In genomic region chr12:56029666-56030293, GRCh38 we compare ENCODE assay signal across 8 cellular contexts. TPM values are rescaled to one million over a fixed set of nuclear protein-coding genes. Genes with fewer than 3 reads are reported as not detected.
DNase-seq lines count a peak whose midpoint lies in the region; ATAC-seq and TF ChIP-seq lines count a peak whose summit lies in the region.

No MANE protein-coding gene starts in this region.

- H3K9me3 Mint-ChIP-seq in endodermal cell, result no peaks in the 10 kb centered on the region
- H3K9me3 Mint-ChIP-seq in naive thymus-derived CD4-positive, alpha-beta T cell, result no peaks in the 10 kb centered on the region

- intact Hi-C loops in naive thymus-derived CD4-positive, alpha-beta T cell (cut with micrococcal nuclease), result loop anchor here (1.0 to 2.0 kb wide), 5 partner anchors 8 to 291 kb away; partner anchors contain the start of genes IKZF4 (in 1 of the 2) and RPS26 (in 1 of the 2)

- no peak overlapping the region for H3K4me3 Mint-ChIP-seq in endodermal cell
- H3K4me3 Mint-ChIP-seq in naive thymus-derived CD4-positive, alpha-beta T cell, result peak overlapping the region in 1 of 10 donors; percentile 1

- no peak for TF ChIP-seq POLR2A in NB4 (IDR thresholded peaks at IDR 0.05; ENCODE audit: extremely low read depth, insufficient read length)

- WGBS in endodermal cell (ENCODE audit: insufficient coverage in 1 of 2, insufficient read length in 1 of 2), 2 experiments, result 82 to 95% methylated on average over 5 to 6 of the region's 6 CpGs

- in situ Hi-C loops in ACHN (cut with HindIII; ENCODE audit: low pct_ligation_motif_present, low pct_unique_long_range_greater_than_20kb, low sequenced_read_pairs), result no loop called here

- H3K27ac ChIP-seq in VCaP (peak overlapping the region; percentile 67), endodermal cell (ENCODE audit: low read depth, low read length) (no peak overlapping the region)
- no peak overlapping the region for H3K27ac ChIP-seq in naive thymus-derived CD4-positive, alpha-beta T cell (ENCODE audit: low read depth, low read length)

- TF ChIP-seq CTCF in GM06990 (IDR thresholded peaks at IDR 0.05; ENCODE audit: insufficient read depth, low read length, poor library complexity, severe bottlenecking) (peak; percentile 73), NB4 (IDR thresholded peaks at IDR 0.05; ENCODE audit: low read depth, low read length) (peak; percentile 97), VCaP (conservative IDR thresholded peaks at IDR 0.05) (peak; percentile 88), endodermal cell (conservative IDR thresholded peaks at IDR 0.05) (peak; percentile 84)

- H3K36me3 Mint-ChIP-seq in endodermal cell (ENCODE audit: low read depth), result peaks cover 71% of the 10 kb centered on the region
- peaks cover 0 to 44% (median 20%) of the 10 kb centered on the region in 5 donors for H3K36me3 Mint-ChIP-seq in naive thymus-derived CD4-positive, alpha-beta T cell

- CTCF ChIA-PET in naive thymus-derived CD4-positive, alpha-beta T cell (lab: Charles Lee), result interaction anchor here (0.6 to 4.5 kb wide), 14 partner anchors 8 to 594 kb away, joined by 3 to 54 read pairs (median 4); partner anchors contain the start of genes PA2G4 and SUOX

- POLR2A ChIA-PET in naive thymus-derived CD4-positive, alpha-beta T cell (lab: Charles Lee), result interaction anchor here (0.8 to 1.7 kb wide), 6 partner anchors 11 to 100 kb away, joined by 3 to 9 read pairs (median 4); partner anchors contain the start of genes PA2G4 and RAB5B

- no peak overlapping the region for H3K9ac ChIP-seq in endodermal cell (ENCODE audit: extremely low read depth, low read length, poor library complexity, severe bottlenecking)

- H3K9me3 ChIP-seq in endodermal cell (ENCODE audit: control insufficient read depth, low read length), result no peaks in the 10 kb centered on the region
- no peaks in the 10 kb centered on the region for H3K9me3 ChIP-seq in naive thymus-derived CD4-positive, alpha-beta T cell (ENCODE audit: control insufficient read depth in 2 of 3, low read length in 3 of 3)

- H3K4me1 ChIP-seq in endodermal cell (ENCODE audit: control insufficient read depth, insufficient read depth, low read length), result no peaks in the 10 kb centered on the region
- peaks cover 0 to 7% of the 10 kb centered on the region in 2 donors for H3K4me1 ChIP-seq in naive thymus-derived CD4-positive, alpha-beta T cell (ENCODE audit: control insufficient read depth in 2 of 2, insufficient read depth in 2 of 2, low read length in 2 of 2)

- H3K27me3 ChIP-seq in GM06990 (replicated peaks; ENCODE audit: control insufficient read depth, insufficient read depth, low read length) (no peaks in the 10 kb centered on the region), endodermal cell (ENCODE audit: control insufficient read depth, insufficient read depth, low read length, poor library complexity, severe bottlenecking) (no peaks in the 10 kb centered on the region)
- no peaks in the 10 kb centered on the region for H3K27me3 ChIP-seq in naive thymus-derived CD4-positive, alpha-beta T cell (ENCODE audit: control insufficient read depth in 2 of 2, insufficient read depth in 2 of 2, low read length in 2 of 2)

- peak; percentile 71 for ATAC-seq in naive thymus-derived CD4-positive, alpha-beta T cell

- no peak overlapping the region for H3K4me3 ChIP-seq in GM06990 (replicated peaks; ENCODE audit: low read depth, low read length)
- H3K4me3 ChIP-seq in NB4 (ENCODE audit: low read depth, low read length), result no peak overlapping the region
- no peak overlapping the region for H3K4me3 ChIP-seq in endodermal cell (ENCODE audit: low read length)
- H3K4me3 ChIP-seq in naive thymus-derived CD4-positive, alpha-beta T cell (ENCODE audit: low read length), result no peak overlapping the region

- DNase-seq in ACHN (peak; percentile 78), GM06990 (ENCODE audit: extremely low read depth, insufficient read length) (no peak), NB4 (ENCODE audit: low read depth) (peak; percentile 73), endodermal cell (peak; percentile 83), cerebellum (ENCODE audit: low spot score) (no peak)
- DNase-seq in naive thymus-derived CD4-positive, alpha-beta T cell, result peak in 8 of 9 donors; percentile 24 to 59 (median 46)
- DNase-seq in activated CD4-positive, CD25-positive, alpha-beta regulatory T cell treated with anti-CD3 and anti-CD28 coated beads, Interleukin-2, amount 50 U/mL, for 72 hours, result no peak

- no peak overlapping the region for H3K27ac Mint-ChIP-seq in endodermal cell
- peak overlapping the region in 4 of 9 donors; percentile 3 to 74 (median 32) for H3K27ac Mint-ChIP-seq in naive thymus-derived CD4-positive, alpha-beta T cell

- no peaks in the 10 kb centered on the region for H3K4me1 Mint-ChIP-seq in endodermal cell
- H3K4me1 Mint-ChIP-seq in naive thymus-derived CD4-positive, alpha-beta T cell, result peaks cover 9 to 54% (median 20%) of the 10 kb centered on the region in 7 donors

- no peaks in the 10 kb centered on the region for H3K27me3 Mint-ChIP-seq in endodermal cell (ENCODE audit: insufficient read depth)
- no peaks in the 10 kb centered on the region for H3K27me3 Mint-ChIP-seq in naive thymus-derived CD4-positive, alpha-beta T cell

- H3K36me3 ChIP-seq in GM06990 (ENCODE audit: control insufficient read depth, insufficient read depth, low read length) (no peaks in the 10 kb centered on the region; the same call in 1 of the 2 replicates), endodermal cell (ENCODE audit: control insufficient read depth, insufficient read depth, low read length) (peaks cover 25% of the 10 kb centered on the region)
- H3K36me3 ChIP-seq in naive thymus-derived CD4-positive, alpha-beta T cell (ENCODE audit: control insufficient read depth in 2 of 3, insufficient read depth in 3 of 3, low read length in 3 of 3), result peaks cover 0 to 35% (median 0%) of the 10 kb centered on the region in 3 experiments

RNA-seq across cellular contexts. Expression of gene IKZF4, which starts 8.9 kb away (rescaled TPM):
- total RNA-seq in endodermal cell, result 10 to 100 TPM in 1 of 2 donors, 1 to 10 TPM in 1; 9.8 to 10.2 TPM
- polyA plus RNA-seq in endodermal cell (2013, experiment 1 of 2), result 21.4 TPM
- 17.5 TPM for polyA plus RNA-seq in endodermal cell (2013, experiment 2 of 2)
- total RNA-seq in naive thymus-derived CD4-positive, alpha-beta T cell, result 10 to 100 TPM in 1 of 5 experiments, 1 to 10 TPM in 4; 3.6 to 37.8 (median 5.3) TPM
- 1 to 10 TPM in 1 of 2 donors, under 1 TPM in 1; 0.54 to 2.0 TPM for polyA plus RNA-seq in naive thymus-derived CD4-positive, alpha-beta T cell
- 4.9 TPM for total RNA-seq in cerebellum

RNA-seq across cellular contexts. Expression of gene RPS26, which starts 11.9 kb away (rescaled TPM):
- total RNA-seq in endodermal cell (10 to 100 TPM; 35.8 to 58.6 TPM), cerebellum (22.2 TPM)
- 2,066 TPM for polyA plus RNA-seq in endodermal cell (2013, experiment 1 of 2)
- 1,971 TPM for polyA plus RNA-seq in endodermal cell (2013, experiment 2 of 2)
- 10 to 100 TPM; 40.8 to 64.5 (median 46.4) TPM for total RNA-seq in naive thymus-derived CD4-positive, alpha-beta T cell
- 100 to 1,000 TPM; 578 to 717 TPM for polyA plus RNA-seq in naive thymus-derived CD4-positive, alpha-beta T cell

RNA-seq across cellular contexts. Expression of gene SUOX, which starts 32.7 kb away (rescaled TPM):
- total RNA-seq in endodermal cell (10 to 100 TPM; 23.2 to 27.5 TPM), cerebellum (13.7 TPM)
- polyA plus RNA-seq in endodermal cell (2013, experiment 1 of 2), result 22.5 TPM
- 20.3 TPM for polyA plus RNA-seq in endodermal cell (2013, experiment 2 of 2)
- total RNA-seq in naive thymus-derived CD4-positive, alpha-beta T cell, result 10 to 100 TPM in 1 of 5 experiments, 1 to 10 TPM in 4; 1.9 to 10.4 (median 7.1) TPM
- under 1 TPM; 0.14 to 0.21 TPM for polyA plus RNA-seq in naive thymus-derived CD4-positive, alpha-beta T cell

RNA-seq across cellular contexts. Expression of gene ERBB3, which starts 50.2 kb away (rescaled TPM):
- total RNA-seq in endodermal cell (10 to 100 TPM; 45.7 to 51.8 TPM), cerebellum (4.7 TPM)
- 41.7 TPM for polyA plus RNA-seq in endodermal cell (2013, experiment 1 of 2)
- 35.4 TPM for polyA plus RNA-seq in endodermal cell (2013, experiment 2 of 2)
- 1 to 10 TPM; 1.0 to 6.4 (median 1.9) TPM for total RNA-seq in naive thymus-derived CD4-positive, alpha-beta T cell
- polyA plus RNA-seq in naive thymus-derived CD4-positive, alpha-beta T cell, result under 1 TPM; 0.22 to 0.51 TPM

RNA-seq across cellular contexts. Expression of gene RAB5B, which starts 55.9 kb away (rescaled TPM):
- 10 to 100 TPM; 91.3 to 95.5 TPM for total RNA-seq in endodermal cell
- 90.8 TPM for polyA plus RNA-seq in endodermal cell (2013, experiment 1 of 2)
- 94.2 TPM for polyA plus RNA-seq in endodermal cell (2013, experiment 2 of 2)
- total RNA-seq in naive thymus-derived CD4-positive, alpha-beta T cell, result 100 to 1,000 TPM in 1 of 5 experiments, 10 to 100 TPM in 4; 45.2 to 109 (median 62.7) TPM
- polyA plus RNA-seq in naive thymus-derived CD4-positive, alpha-beta T cell, result 10 to 100 TPM; 69.6 to 86.7 TPM
- 46.5 TPM for total RNA-seq in cerebellum

Comparison
In these comparisons a context has a peak if more than half of its experiments do, and no peak if none do; other contexts are left out.
1. DNase-seq: peak in ACHN (single experiment), NB4 (single experiment), endodermal cell (single experiment) and naive thymus-derived CD4-positive, alpha-beta T cell (8 of 9); none in GM06990 (single experiment), cerebellum (single experiment) and activated CD4-positive, CD25-positive, alpha-beta regulatory T cell treated with anti-CD3 and anti-CD28 coated beads, Interleukin-2, amount 50 U/mL, for 72 hours (single experiment).
2. Peak in every context shown above with its lines, with median percentiles within 50 percentile points of each other: CTCF ChIP-seq.